ENCODE assay signal across 8 cellular contexts in genomic region chr7:954330-955238, GRCh38. TPM values are rescaled to one million over a fixed set of nuclear protein-coding genes. Genes with fewer than 3 reads are reported as not detected.
DNase-seq lines count a peak whose midpoint lies in the region; ATAC-seq and TF ChIP-seq lines count a peak whose summit lies in the region.

TSS of gene ADAP1 (minus strand) at chr7:954680. CDS start at chr7:954477, 203 bp downstream.

- TF ChIP-seq CTCF in HL-60 (IDR thresholded peaks at IDR 0.05; ENCODE audit: insufficient read depth, low read length) (no peak), dorsolateral prefrontal cortex (IDR thresholded peaks at IDR 0.05 in 54 of 56, conservative IDR thresholded peaks at IDR 0.05 in 2 of 56; ENCODE audit: low read depth in 1 of 56, partially characterized antibody in 56 of 56) (peak in 28 of 56 donors; percentile 7 to 60 (median 32))

- peak within 1 kb of the TSS; percentile 24 for H3K23ac ChIP-seq in mesendoderm (ENCODE audit: low read length)

- H3K4ac ChIP-seq in mesendoderm (ENCODE audit: low read depth, low read length): no peak within 1 kb of the TSS

- peak; percentile 41 for ATAC-seq in GM18907 (IDR thresholded peaks at IDR 0.05; ENCODE audit: unreplicated experiment)

- peak within 1 kb of the TSS; percentile 76 for H3K4me3 ChIP-seq in ACC112 (ENCODE audit: low read depth, low read length)
- peak within 1 kb of the TSS; percentile 78 for H3K4me3 ChIP-seq in HL-60 (replicated peaks; ENCODE audit: insufficient read depth, low read length)
- peak within 1 kb of the TSS; percentile 49 to 90 (median 80) for H3K4me3 ChIP-seq in dorsolateral prefrontal cortex
- H3K4me3 ChIP-seq in mesendoderm (ENCODE audit: low read length): no peak within 1 kb of the TSS

- no CpG with 5 or more reads among the region's 115 CpGs for WGBS in mesendoderm (ENCODE audit: extremely low coverage, insufficient coverage, low lambda C conversion rate)

- H3K18ac ChIP-seq in mesendoderm (ENCODE audit: low read length): no peak within 1 kb of the TSS

- H4K8ac ChIP-seq in mesendoderm (ENCODE audit: low read depth, low read length): no peak within 1 kb of the TSS

- intact Hi-C loops in dorsolateral prefrontal cortex (cut with DNase I): loop anchor here (2.0 to 10.0 kb wide), 3 partner anchors 20 to 630 kb away; partner anchors contain the start of gene COX19 (in 1 of the 2)

- peaks cover 14% of the 10 kb centered on the region; the same call in 1 of the 2 replicates for H3K27me3 ChIP-seq in ACC112 (ENCODE audit: insufficient read depth, low read length)
- H3K27me3 ChIP-seq in HL-60 (ENCODE audit: insufficient read depth, poor library complexity, severe bottlenecking): no peaks in the 10 kb centered on the region
- H3K27me3 ChIP-seq in dorsolateral prefrontal cortex: no peaks in the 10 kb centered on the region
- peaks cover 3% of the 10 kb centered on the region for H3K27me3 ChIP-seq in mesendoderm (ENCODE audit: insufficient read depth, low read length, poor library complexity)

- no peak within 1 kb of the TSS for H2AK5ac ChIP-seq in mesendoderm (ENCODE audit: low read length)

- peak within 1 kb of the TSS; percentile 68 for H2AFZ ChIP-seq in ACC112 (ENCODE audit: low read length, unreplicated experiment)

- H3K27ac ChIP-seq in ACC112 (ENCODE audit: low read depth, low read length) (no peak within 1 kb of the TSS), HL-60 (replicated peaks) (peak within 1 kb of the TSS; percentile 90), dorsolateral prefrontal cortex (peak within 1 kb of the TSS in 58 of 59 donors; percentile 55 to 98 (median 93)), mesendoderm (ENCODE audit: low read depth, low read length) (no peak within 1 kb of the TSS)

- DNase-seq in HL-60 (ENCODE audit: low read depth in 1 of 2, low spot score in 1 of 2): peak in 1 of 2 experiments; percentile 55
- DNase-seq in activated CD4-positive, alpha-beta T cell treated with anti-CD3 and anti-CD28 coated beads for 48 hours: peak; percentile 66
- peak in 4 of 10 donors; percentile 52 to 78 (median 60) for DNase-seq in dorsolateral prefrontal cortex
- DNase-seq in mesendoderm: peak; percentile 29
- DNase-seq in stimulated activated CD8-positive, alpha-beta memory T cell treated with anti-CD3 and anti-CD28 coated beads, Interleukin-2, amount 100 ng/mL, for 48 hours (ENCODE audit: low read depth in 2 of 2): peak; percentile 36 to 62
- DNase-seq in COLO829 (ENCODE audit: low spot score): no peak

- no peak within 1 kb of the TSS for H4K5ac ChIP-seq in mesendoderm (ENCODE audit: low read length)

- H3K4me1 ChIP-seq in ACC112 (ENCODE audit: control insufficient read depth, insufficient read depth, low read length, unreplicated experiment) (peaks cover 3% of the 10 kb centered on the region), mesendoderm (ENCODE audit: control insufficient read depth, low read depth, low read length) (no peaks in the 10 kb centered on the region)

- no peak within 1 kb of the TSS for H2BK120ac ChIP-seq in mesendoderm (ENCODE audit: low read depth, low read length)

- no peak within 1 kb of the TSS for H3K9ac ChIP-seq in mesendoderm (ENCODE audit: low read length)

- H2BK5ac ChIP-seq in mesendoderm (ENCODE audit: low read length): no peak within 1 kb of the TSS

- H2BK15ac ChIP-seq in mesendoderm (replicated peaks; ENCODE audit: low read depth): no peak within 1 kb of the TSS

- H3K79me1 ChIP-seq in mesendoderm (ENCODE audit: low read length): no peaks in the 10 kb centered on the region

- H3K79me2 ChIP-seq in ACC112 (ENCODE audit: control insufficient read depth, insufficient read depth, low read length, unreplicated experiment): no peaks in the 10 kb centered on the region
- no peaks in the 10 kb centered on the region for H3K79me2 ChIP-seq in mesendoderm (ENCODE audit: control insufficient read depth, insufficient read depth, low read length)

- peak within 1 kb of the TSS; percentile 49 for H3K56ac ChIP-seq in mesendoderm (ENCODE audit: low read length)

- H3K4me2 ChIP-seq in mesendoderm (ENCODE audit: low read length): peak within 1 kb of the TSS; percentile 22

- H3K36me3 ChIP-seq in ACC112 (ENCODE audit: insufficient read depth, low read length) (no peaks in the 10 kb centered on the region), mesendoderm (ENCODE audit: control insufficient read depth, insufficient read depth, low read length) (no peaks in the 10 kb centered on the region)

RNA-seq across cellular contexts. Expression of gene ADAP1, which starts in this region (rescaled TPM):
- 100 to 1,000 TPM in 118 of 120 experiments, 10 to 100 TPM in 2; 97.0 to 199 (median 136) TPM for total RNA-seq in dorsolateral prefrontal cortex
- polyA plus RNA-seq in mesendoderm (2013, experiment 1 of 2): 3.1 TPM
- polyA plus RNA-seq in mesendoderm (2013, experiment 2 of 2): 3.4 TPM

Comparison
In these comparisons a context has a peak if more than half of its experiments do, and no peak if none do; other contexts are left out.
1. H3K27ac ChIP-seq: peak in HL-60 (single experiment) and dorsolateral prefrontal cortex (58 of 59); none in ACC112 (single experiment) and mesendoderm (single experiment).